ENCODE assay signal across 14 cellular contexts in the genomic region with DNA sequence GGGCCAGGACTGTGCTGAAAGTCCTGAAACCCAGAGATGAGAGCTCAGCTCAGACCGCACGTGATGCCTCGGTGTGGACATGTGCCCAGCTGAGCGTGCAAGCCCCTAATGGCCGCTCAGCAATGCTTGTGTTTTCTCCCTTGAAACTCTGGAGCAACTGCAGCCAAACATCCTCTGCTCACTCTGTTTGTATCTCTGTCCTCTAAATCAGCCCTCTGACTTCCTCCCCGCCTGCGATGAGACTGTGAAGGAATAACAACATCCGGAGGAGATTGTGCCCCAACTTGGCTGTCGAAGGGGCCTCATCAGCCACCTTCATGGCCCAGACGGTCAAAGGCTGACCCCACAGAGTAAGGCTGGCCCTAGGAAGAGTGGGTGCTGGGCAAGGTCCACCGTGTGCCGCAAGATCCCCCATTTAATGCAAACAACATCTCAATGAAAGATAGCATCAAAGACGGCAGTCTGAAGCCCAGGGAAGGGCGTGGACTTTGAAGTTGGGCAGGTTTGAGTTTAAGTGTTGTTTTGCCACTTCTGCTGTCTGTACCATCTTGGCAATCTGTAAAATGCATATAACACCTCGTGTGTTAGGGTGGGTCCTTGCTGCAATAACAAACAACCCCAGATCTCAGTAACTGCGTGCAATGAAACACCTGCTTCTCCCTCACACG. TPM values are rescaled to one million over a fixed set of nuclear protein-coding genes. Genes with fewer than 3 reads are reported as not detected.
A peak's percentile ranks its signal among the peaks of the same experiment; 100 is the strongest.
DNase-seq lines count a peak whose midpoint lies in the region; ATAC-seq and TF ChIP-seq lines count a peak whose summit lies in the region.
"Had no signal": no experiment of that assay in that cellular context is flagged by ENCODE, and none has a peak within 500 bp of the region (broad histone marks: within the 10 kb centered on the region; RNA-seq: fewer than 3 reads in every experiment).

No MANE protein-coding gene starts in this region.

- H3K4me3 Mint-ChIP-seq in activated T-cell treated with anti-CD3 and anti-CD28 coated beads, Interleukin-2, amount 50 U/mL, for 4 hours: peak overlapping the region; percentile 73
- H3K4me3 Mint-ChIP-seq in stimulated activated naive CD8-positive, alpha-beta T cell treated with anti-CD3 and anti-CD28 coated beads, Interleukin-15, amount 100 ng/mL, for 72 hours: peak overlapping the region; percentile 43 to 58
- H3K4me3 Mint-ChIP-seq: naive B cell had no signal

- H3K27ac ChIP-seq in foreskin keratinocyte: peak overlapping the region; percentile 99
- H3K27ac ChIP-seq: brain microvascular endothelial cell had no signal

- peaks cover 2% of the 10 kb centered on the region for H3K36me3 Mint-ChIP-seq in activated T-cell treated with anti-CD3 and anti-CD28 coated beads, Interleukin-2, amount 50 U/mL, for 4 hours (ENCODE audit: insufficient read depth)
- H3K36me3 Mint-ChIP-seq: naive B cell had no signal

- DNase-seq in SKM-1 treated with dmso at 0.1 percent for 144 hours (lab: John Stamatoyannopoulos, UW; ENCODE audit: unreplicated experiment) (peak; percentile 18), SKM-1 (lab: John Stamatoyannopoulos, UW; ENCODE audit: unreplicated experiment) (no peak), foreskin keratinocyte (no peak), omental fat pad (ENCODE audit: low spot score) (no peak), cortex of kidney (lab: John Stamatoyannopoulos, UW) (no peak)
- DNase-seq in activated T-cell treated with anti-CD3 and anti-CD28 coated beads, Interleukin-2, amount 50 U/mL, for 4 hours: no peak
- DNase-seq in stimulated activated naive CD8-positive, alpha-beta T cell treated with anti-CD3 and anti-CD28 coated beads, Interleukin-15, amount 100 ng/mL, for 72 hours: no peak
- DNase-seq: 8988T, Kasumi-1, naive B cell, NCI-H524 had no signal

- peaks cover 3% of the 10 kb centered on the region for H3K9me3 Mint-ChIP-seq in activated T-cell treated with anti-CD3 and anti-CD28 coated beads, Interleukin-2, amount 50 U/mL, for 4 hours
- no peaks in the 10 kb centered on the region for H3K9me3 Mint-ChIP-seq in stimulated activated naive CD8-positive, alpha-beta T cell treated with anti-CD3 and anti-CD28 coated beads, Interleukin-15, amount 100 ng/mL, for 72 hours

- no peaks in the 10 kb centered on the region for H3K27me3 Mint-ChIP-seq in activated T-cell treated with anti-CD3 and anti-CD28 coated beads, Interleukin-2, amount 50 U/mL, for 4 hours (ENCODE audit: low read depth)
- H3K27me3 Mint-ChIP-seq in stimulated activated naive CD8-positive, alpha-beta T cell treated with anti-CD3 and anti-CD28 coated beads, Interleukin-15, amount 100 ng/mL, for 72 hours: peaks cover 15% of the 10 kb centered on the region

- H3K4me1 ChIP-seq in foreskin keratinocyte: peaks cover 48% of the 10 kb centered on the region

- peak overlapping the region; percentile 75 to 87 for H3K27ac Mint-ChIP-seq in stimulated activated naive CD8-positive, alpha-beta T cell treated with anti-CD3 and anti-CD28 coated beads, Interleukin-15, amount 100 ng/mL, for 72 hours
- H3K27ac Mint-ChIP-seq: naive B cell had no signal

- no peak for TF ChIP-seq CTCF in foreskin keratinocyte (conservative IDR thresholded peaks at IDR 0.05)
- TF ChIP-seq CTCF in omental fat pad (IDR thresholded peaks at IDR 0.05): no peak

- peaks cover 33% of the 10 kb centered on the region for H3K4me1 Mint-ChIP-seq in activated T-cell treated with anti-CD3 and anti-CD28 coated beads, Interleukin-2, amount 50 U/mL, for 4 hours (ENCODE audit: low read depth)
- H3K4me1 Mint-ChIP-seq in stimulated activated naive CD8-positive, alpha-beta T cell treated with anti-CD3 and anti-CD28 coated beads, Interleukin-15, amount 100 ng/mL, for 72 hours: peaks cover 23% of the 10 kb centered on the region

- no peaks in the 10 kb centered on the region for H3K27me3 ChIP-seq in foreskin keratinocyte
- H3K27me3 ChIP-seq: brain microvascular endothelial cell had no signal

- ATAC-seq in activated T-cell treated with anti-CD3 and anti-CD28 coated beads, Interleukin-2, amount 50 U/mL, for 4 hours: peak; percentile 15 to 36
- no peak for ATAC-seq in foreskin keratinocyte
- ATAC-seq in stimulated activated naive CD8-positive, alpha-beta T cell treated with anti-CD3 and anti-CD28 coated beads, Interleukin-15, amount 100 ng/mL, for 72 hours: peak; percentile 49
- ATAC-seq in GM18870 (IDR thresholded peaks at IDR 0.05; ENCODE audit: unreplicated experiment): no peak
- no peak for ATAC-seq in omental fat pad (ENCODE audit: low FRiP score)

RNA-seq across cellular contexts. Expression of a gene that starts 39.9 kb away (rescaled TPM):
- total RNA-seq in activated T-cell treated with anti-CD3 and anti-CD28 coated beads, Interleukin-2, amount 50 U/mL, for 4 hours: not detected
- total RNA-seq in foreskin keratinocyte (2.7 and 4.7 TPM in 2 replicates), omental fat pad (not detected)
- polyA plus RNA-seq in foreskin keratinocyte: 4.5 and 8.0 TPM in 2 replicates
- total RNA-seq: T-helper 2 cell treated with Interferon-gamma antibody and Interleukin-4, amounts not matched to agents 100 ng/mL and 5 ng/mL, for 36 hours had no signal

Comparison
In these comparisons a context has a peak if more than half of its experiments do, and no peak if none do; other contexts are left out.
1. ATAC-seq: peak in activated T-cell treated with anti-CD3 and anti-CD28 coated beads, Interleukin-2, amount 50 U/mL, for 4 hours (2 of 2) and stimulated activated naive CD8-positive, alpha-beta T cell treated with anti-CD3 and anti-CD28 coated beads, Interleukin-15, amount 100 ng/mL, for 72 hours (single experiment); none in foreskin keratinocyte (single experiment), GM18870 (single experiment) and omental fat pad (single experiment).